Comparison of ENCODE assay signal across 19 cellular contexts in genomic region chr7:138248609-138249008, GRCh38.
DNase-seq lines count a peak whose midpoint lies in the region; ATAC-seq, FAIRE-seq and TF ChIP-seq lines count a peak whose summit lies in the region.
"Had no signal": no experiment of that assay in that cellular context is flagged by ENCODE, and none has a peak within 500 bp of the region (broad histone marks: within the 10 kb centered on the region; RNA-seq: fewer than 3 reads in every experiment).

No MANE protein-coding gene starts in this region.

- no peak overlapping the region for H3K4me2 ChIP-seq in astrocyte (ENCODE audit: low read length)
- H3K4me2 ChIP-seq in trophoblast cell (ENCODE audit: low read length) = no peak overlapping the region
- H3K4me2 ChIP-seq: A549 had no signal

- peaks cover 16% of the 10 kb centered on the region for H3K4me1 ChIP-seq in astrocyte (ENCODE audit: insufficient read depth, low read length)
- peaks cover 11% of the 10 kb centered on the region for H3K4me1 ChIP-seq in endodermal cell (ENCODE audit: control insufficient read depth, insufficient read depth, low read length)
- H3K4me1 ChIP-seq in trophoblast cell (ENCODE audit: control insufficient read depth in 1 of 2, insufficient read depth in 2 of 2, low read length in 2 of 2) = peaks cover 5 to 14% of the 10 kb centered on the region in 2 experiments
- H3K4me1 ChIP-seq: Caco-2 had no signal

- peak overlapping the region; percentile 32 for H3K18ac ChIP-seq in trophoblast cell (ENCODE audit: low read length)

- peak; percentile 19 for DNase-seq in M059J (ENCODE audit: low read depth)
- peak; percentile 21 for DNase-seq in astrocyte (ENCODE audit: low read depth)
- no peak for DNase-seq in endodermal cell
- DNase-seq in trophoblast cell = no peak
- no peak for DNase-seq in iPS-NIHi11 (ENCODE audit: low spot score)
- no peak for DNase-seq in COR-L47 (lab: John Stamatoyannopoulos, UW)
- no peak for DNase-seq in coronary artery (ENCODE audit: low spot score)
- DNase-seq: BE2C; Caco-2; CD8-positive, alpha-beta T cell; DND-41; GDM1; H9 had no signal

- peak overlapping the region; percentile 85 for H2AK5ac ChIP-seq in trophoblast cell (ENCODE audit: low read length)

- H3K4me3 Mint-ChIP-seq in astrocyte (ENCODE audit: unreplicated experiment) = no peak overlapping the region
- H3K4me3 Mint-ChIP-seq in endodermal cell = no peak overlapping the region
- H3K4me3 Mint-ChIP-seq: CD8-positive, alpha-beta T cell; H9 had no signal

- peak overlapping the region; percentile 63 for H4K8ac ChIP-seq in trophoblast cell (ENCODE audit: low read depth, low read length)

- peaks cover 40% of the 10 kb centered on the region for H3K79me1 ChIP-seq in trophoblast cell (ENCODE audit: low read length)

- no peak overlapping the region for H2AFZ ChIP-seq in astrocyte (ENCODE audit: low read depth, low read length)
- H2AFZ ChIP-seq in trophoblast cell (ENCODE audit: insufficient read depth, low read length, poor library complexity) = no peak overlapping the region

- H3K36me3 ChIP-seq in astrocyte (ENCODE audit: insufficient read depth, low read length) (no peaks in the 10 kb centered on the region), endodermal cell (ENCODE audit: control insufficient read depth, insufficient read depth, low read length) (no peaks in the 10 kb centered on the region), trophoblast cell (ENCODE audit: control insufficient read depth in 1 of 2, insufficient read depth in 2 of 2, low read length in 2 of 2) (no peaks in the 10 kb centered on the region)
- H3K36me3 ChIP-seq: BE2C had no signal

- H3K4me3 ChIP-seq in astrocyte (ENCODE audit: insufficient read depth, low read depth, low read length) (no peak overlapping the region), endodermal cell (ENCODE audit: low read length) (peak overlapping the region; percentile 69), trophoblast cell (ENCODE audit: low read depth, low read length) (no peak overlapping the region), coronary artery (no peak overlapping the region)
- H3K4me3 ChIP-seq: A549, K562 had no signal

- H3K27ac ChIP-seq in astrocyte (ENCODE audit: low read depth, low read length) = peak overlapping the region; percentile 49
- no peak overlapping the region for H3K27ac ChIP-seq in endodermal cell (ENCODE audit: low read depth, low read length)
- peak overlapping the region; percentile 65 for H3K27ac ChIP-seq in trophoblast cell (ENCODE audit: low read depth, low read length)
- H3K27ac ChIP-seq in coronary artery = no peak overlapping the region
- H3K27ac ChIP-seq: A549 had no signal

- H3K9me3 Mint-ChIP-seq in astrocyte (ENCODE audit: unreplicated experiment) (peaks cover 7% of the 10 kb centered on the region), endodermal cell (peaks cover 24% of the 10 kb centered on the region)

- peak overlapping the region; percentile 76 for H3K4ac ChIP-seq in trophoblast cell (ENCODE audit: low read depth, low read length)

- H2BK120ac ChIP-seq in trophoblast cell (ENCODE audit: insufficient read depth, low read length, poor library complexity) = peak overlapping the region; percentile 86

- no peak overlapping the region for H4K12ac ChIP-seq in trophoblast cell (ENCODE audit: low read depth, low read length)

- peak overlapping the region; percentile 80 for H3K14ac ChIP-seq in trophoblast cell (ENCODE audit: low read length)

- ATAC-seq in GM21367 (IDR thresholded peaks at IDR 0.05; ENCODE audit: unreplicated experiment) = no peak
- ATAC-seq: A549; CD8-positive, alpha-beta T cell; K562 had no signal

- H3K79me2 ChIP-seq in astrocyte (ENCODE audit: insufficient read depth, low read length) (no peaks in the 10 kb centered on the region), trophoblast cell (ENCODE audit: control insufficient read depth, insufficient read depth, low read length, poor library complexity) (peaks cover 2% of the 10 kb centered on the region)

- peak overlapping the region; percentile 98 for H4K91ac ChIP-seq in trophoblast cell (ENCODE audit: low read depth, low read length)

- H2BK12ac ChIP-seq in trophoblast cell (ENCODE audit: low read length) = peak overlapping the region; percentile 86

- no peak overlapping the region for H3K23ac ChIP-seq in trophoblast cell (ENCODE audit: low read length)

- no peak for FAIRE-seq in astrocyte (lab: Jason Lieb, UNC)
- FAIRE-seq: A549, GM12892, GM19239, HTR-8/SVneo had no signal

- TF ChIP-seq CTCF in astrocyte (IDR thresholded peaks at IDR 0.05; ENCODE audit: insufficient read depth, low read depth, low read length) (no peak), endodermal cell (conservative IDR thresholded peaks at IDR 0.05) (no peak), coronary artery (IDR thresholded peaks at IDR 0.05) (no peak)

- H3K4me1 Mint-ChIP-seq in astrocyte (ENCODE audit: low read depth, unreplicated experiment) = peaks cover 46% of the 10 kb centered on the region
- H3K4me1 Mint-ChIP-seq in endodermal cell = peaks cover 30% of the 10 kb centered on the region

- H3K9ac ChIP-seq in astrocyte (ENCODE audit: low read length) = no peak overlapping the region
- no peak overlapping the region for H3K9ac ChIP-seq in endodermal cell (ENCODE audit: extremely low read depth, low read length, poor library complexity, severe bottlenecking)
- H3K9ac ChIP-seq in trophoblast cell (ENCODE audit: low read length) = no peak overlapping the region

- H2BK5ac ChIP-seq in trophoblast cell (ENCODE audit: low read depth, low read length, poor library complexity) = peak overlapping the region; percentile 84

- H4K20me1 ChIP-seq in astrocyte (ENCODE audit: insufficient read depth, low read length) = no peaks in the 10 kb centered on the region

- H3K27me3 Mint-ChIP-seq in astrocyte (ENCODE audit: low read depth, unreplicated experiment) (no peaks in the 10 kb centered on the region), endodermal cell (ENCODE audit: insufficient read depth) (no peaks in the 10 kb centered on the region)

- peaks cover 2% of the 10 kb centered on the region for H3K36me3 Mint-ChIP-seq in astrocyte (ENCODE audit: low read depth, unreplicated experiment)
- H3K36me3 Mint-ChIP-seq in endodermal cell (ENCODE audit: low read depth) = peaks cover 6% of the 10 kb centered on the region
- H3K36me3 Mint-ChIP-seq: CD8-positive, alpha-beta T cell had no signal

- H3K9me3 ChIP-seq in astrocyte (ENCODE audit: insufficient read depth, low read depth, low read length) (no peaks in the 10 kb centered on the region), endodermal cell (ENCODE audit: control insufficient read depth, low read length) (peaks cover 44% of the 10 kb centered on the region), trophoblast cell (ENCODE audit: insufficient read depth, low read depth, low read length) (peaks cover 2% of the 10 kb centered on the region)
- H3K9me3 ChIP-seq: BE2C had no signal

- no peaks in the 10 kb centered on the region for H3K27me3 ChIP-seq in astrocyte (ENCODE audit: insufficient read depth, low read length)
- H3K27me3 ChIP-seq in endodermal cell (ENCODE audit: control insufficient read depth, insufficient read depth, low read length, poor library complexity, severe bottlenecking) = no peaks in the 10 kb centered on the region
- no peaks in the 10 kb centered on the region for H3K27me3 ChIP-seq in trophoblast cell (ENCODE audit: insufficient read depth, low read length)
- H3K27me3 ChIP-seq: BE2C had no signal

- H3K27ac Mint-ChIP-seq in astrocyte (ENCODE audit: unreplicated experiment) = peak overlapping the region; percentile 99
- no peak overlapping the region for H3K27ac Mint-ChIP-seq in endodermal cell
- H3K27ac Mint-ChIP-seq: CD8-positive, alpha-beta T cell had no signal

Comparison
In these comparisons a context has a peak if more than half of its experiments do, and no peak if none do; other contexts are left out.
1. DNase-seq: peak in M059J (single experiment) and astrocyte (single experiment); none in endodermal cell (single experiment), trophoblast cell (0 of 2), iPS-NIHi11 (single experiment), COR-L47 (single experiment) and coronary artery (single experiment).
2. H3K27ac ChIP-seq: peak in astrocyte (single experiment) and trophoblast cell (single experiment); none in endodermal cell (single experiment) and coronary artery (0 of 2).